In genomic region chr9:6781476-6781875, GRCh38 we compare ENCODE assay signal across 1 cellular context.
TF ChIP-seq lines count a peak whose summit lies in the region.

No MANE protein-coding gene starts in this region.

TF ChIP-seq in IMR-90, 13 proteins besides CTCF, POLR2A, EP300 and RAD21 (continued from another document):
- no peak for TF ChIP-seq CEBPB (IDR thresholded peaks at IDR 0.05; ENCODE audit: low read depth, low read length)
- TF ChIP-seq FOS (IDR thresholded peaks at IDR 0.05; ENCODE audit: low read depth, low read length) = no peak
- TF ChIP-seq RFX5 (IDR thresholded peaks at IDR 0.05; ENCODE audit: low read depth, low read length) = no peak
- TF ChIP-seq MAZ (IDR thresholded peaks at IDR 0.05; ENCODE audit: borderline replicate concordance, low read depth, low read length) = no peak
- no peak for TF ChIP-seq CHD1 (IDR thresholded peaks at IDR 0.05; ENCODE audit: low read depth, low read length)
- no peak for TF ChIP-seq ELK1 (IDR thresholded peaks at IDR 0.05; ENCODE audit: borderline replicate concordance, low read depth, low read length)
- no peak for TF ChIP-seq RCOR1 (IDR thresholded peaks at IDR 0.05; ENCODE audit: insufficient replicate concordance, low read length)
- TF ChIP-seq BHLHE40 (IDR thresholded peaks at IDR 0.05; ENCODE audit: low read depth, low read length) = no peak
- TF ChIP-seq NFE2L2 (IDR thresholded peaks at IDR 0.05; ENCODE audit: low read depth, low read length) = no peak
- TF ChIP-seq MAFK (IDR thresholded peaks at IDR 0.05; ENCODE audit: low read depth, low read length) = no peak
